In the genomic region with DNA sequence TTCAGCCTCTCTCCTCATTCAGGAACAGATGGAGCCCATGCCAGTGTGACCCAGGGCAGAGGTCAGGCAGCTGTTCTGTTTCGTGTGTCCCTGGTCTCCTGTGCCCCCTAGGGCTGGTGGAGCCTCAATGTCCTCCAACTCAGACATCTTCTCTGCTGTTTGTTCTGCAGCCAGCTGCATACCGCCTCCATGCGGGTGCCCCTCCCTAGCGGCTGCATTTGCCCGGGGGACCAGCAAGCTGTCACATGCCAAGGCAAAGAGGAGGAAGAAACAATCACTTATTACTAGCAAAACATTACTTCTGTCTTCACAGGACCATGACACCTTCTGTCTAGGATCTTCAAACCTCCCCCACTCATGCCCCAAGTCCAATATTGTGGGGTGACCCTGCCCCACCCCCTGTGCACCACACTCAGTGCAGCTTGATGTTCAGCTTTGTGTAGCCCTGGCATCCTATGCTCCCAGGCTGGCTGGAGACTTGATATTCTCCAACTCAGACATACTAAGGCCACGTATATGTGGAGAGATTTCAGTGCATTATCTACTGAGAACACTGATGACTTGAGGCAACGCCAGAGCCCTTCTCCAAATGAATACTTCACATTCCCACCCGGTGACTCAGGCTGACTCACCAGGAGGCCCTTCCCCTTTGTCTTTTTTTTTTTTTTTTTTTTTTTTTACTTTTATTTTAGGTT, we compare ENCODE assay signal across 8 cellular contexts.
DNase-seq lines count a peak whose midpoint lies in the region; ATAC-seq and TF ChIP-seq lines count a peak whose summit lies in the region.

No MANE protein-coding gene starts in this region.

- TF ChIP-seq POLR2A in esophagus squamous epithelium (IDR thresholded peaks at IDR 0.05) (no peak), ovary (IDR thresholded peaks at IDR 0.05) (no peak)

- no peaks in the 10 kb centered on the region for H3K36me3 ChIP-seq in esophagus squamous epithelium
- H3K36me3 ChIP-seq in ovary, result no peaks in the 10 kb centered on the region

- peaks cover 10 to 35% (median 18%) of the 10 kb centered on the region in 3 donors for H3K4me1 ChIP-seq in esophagus squamous epithelium
- peaks cover 9% of the 10 kb centered on the region for H3K4me1 ChIP-seq in ovary (ENCODE audit: insufficient read depth)

- WGBS in esophagus squamous epithelium, 2 donors, result 16 to 29% methylated on average over 8 of the region's 8 CpGs
- 19 to 29% (median 26%) methylated on average over 8 of the region's 8 CpGs for WGBS in ovary, 3 donors

- no peak for TF ChIP-seq EP300 in ovary (IDR thresholded peaks at IDR 0.05)

- peak overlapping the region; percentile 35 to 68 (median 50) for H3K27ac ChIP-seq in esophagus squamous epithelium
- H3K27ac ChIP-seq in ovary, result no peak overlapping the region

- H3K4me3 ChIP-seq in esophagus squamous epithelium (no peak overlapping the region), ovary (no peak overlapping the region)

- H3K9me3 ChIP-seq in esophagus squamous epithelium (no peaks in the 10 kb centered on the region), ovary (no peaks in the 10 kb centered on the region)

- no peaks in the 10 kb centered on the region for H3K27me3 ChIP-seq in esophagus squamous epithelium
- H3K27me3 ChIP-seq in ovary, result no peaks in the 10 kb centered on the region

- TF ChIP-seq CTCF in esophagus squamous epithelium (IDR thresholded peaks at IDR 0.05) (peak in 1 of 6 experiments; percentile 13), ovary (IDR thresholded peaks at IDR 0.05) (no peak)

- intact Hi-C loops in esophagus squamous epithelium (cut with DNase I), result no loop called here
- intact Hi-C loops in ovary (cut with DNase I), result no loop called here

- ATAC-seq in HG03039 (IDR thresholded peaks at IDR 0.05; ENCODE audit: unreplicated experiment) (no peak), GM18909 (IDR thresholded peaks at IDR 0.05; ENCODE audit: poor library complexity, unreplicated experiment) (no peak), GM19023 (IDR thresholded peaks at IDR 0.05; ENCODE audit: unreplicated experiment) (no peak)

- DNase-seq in GM04504 (ENCODE audit: low read depth), result peak; percentile 83
- DNase-seq in NCI-H69 (lab: John Stamatoyannopoulos, UW), result peak; percentile 73
- no peak for DNase-seq in esophagus squamous epithelium (lab: John Stamatoyannopoulos, UW)
- DNase-seq in ovary, result peak; percentile 58 to 77 (median 68)
- no peak for DNase-seq in NCI-H2029 (lab: John Stamatoyannopoulos, UW)

Comparison
In these comparisons a context has a peak if more than half of its experiments do, and no peak if none do; other contexts are left out.
1. DNase-seq: peak in GM04504 (single experiment), NCI-H69 (single experiment) and ovary (5 of 5); none in esophagus squamous epithelium (single experiment) and NCI-H2029 (single experiment).
2. H3K27ac ChIP-seq: peak in esophagus squamous epithelium (4 of 4); none in ovary (0 of 2).